ENCODE assay signal across 16 cellular contexts in the genomic region with DNA sequence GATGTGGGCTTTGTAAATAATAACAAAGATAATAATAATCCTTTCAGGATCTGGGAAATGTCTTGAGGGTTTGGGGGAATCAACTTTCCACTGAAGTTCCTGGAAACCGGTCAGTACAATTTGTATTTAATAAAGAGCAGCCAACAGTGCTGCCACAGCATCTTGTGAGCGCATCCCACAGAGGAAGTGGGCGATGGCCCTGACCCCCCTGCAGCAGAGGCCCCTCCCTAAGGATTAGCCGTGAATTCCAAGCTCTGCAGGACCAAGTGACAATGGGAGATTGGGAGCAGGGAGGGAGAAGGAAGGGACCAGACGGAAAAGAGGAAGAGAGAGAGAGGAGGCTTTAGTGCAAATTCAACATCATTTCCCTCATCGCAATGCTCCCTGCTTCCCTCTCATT.
DNase-seq lines count a peak whose midpoint lies in the region; ATAC-seq and TF ChIP-seq lines count a peak whose summit lies in the region.
"Had no signal": no experiment of that assay in that cellular context is flagged by ENCODE, and none has a peak within 500 bp of the region (broad histone marks: within the 10 kb centered on the region; RNA-seq: fewer than 3 reads in every experiment).

No MANE protein-coding gene starts in this region.

- peaks cover 0 to 78% (median 39%) of the 10 kb centered on the region in 9 donors for H3K4me1 ChIP-seq in heart right ventricle
- peaks cover 14% of the 10 kb centered on the region for H3K4me1 ChIP-seq in mucosa of descending colon (ENCODE audit: low read depth)
- peaks cover 0 to 70% (median 22%) of the 10 kb centered on the region in 4 donors for H3K4me1 ChIP-seq in tibial nerve

- intact Hi-C loops in heart right ventricle (cut with DNase I) (loop anchor here in 1 of 10 donors (5.0 kb wide), 1 partner anchor 372 kb away; a partner anchor contains a TSS), mucosa of descending colon (cut with DNase I, micrococcal nuclease) (no loop called here)

- H3K4me3 ChIP-seq in heart right ventricle (no peak overlapping the region), mucosa of descending colon (no peak overlapping the region), tibial nerve (no peak overlapping the region)
- H3K4me3 ChIP-seq: K562, Peyer's patch had no signal

- H3K9me3 ChIP-seq in heart right ventricle, result no peaks in the 10 kb centered on the region
- H3K9me3 ChIP-seq in mucosa of descending colon, result no peaks in the 10 kb centered on the region
- no peaks in the 10 kb centered on the region for H3K9me3 ChIP-seq in tibial nerve
- H3K9me3 ChIP-seq: Peyer's patch had no signal

- peak; percentile 29 for DNase-seq in NCI-H82 (lab: John Stamatoyannopoulos, UW)
- DNase-seq in NCI-H82 treated with DMSO at 0.1 percent for 48 hours (lab: John Stamatoyannopoulos, UW; ENCODE audit: unreplicated experiment), result no peak
- DNase-seq in heart right ventricle, result peak in 1 of 2 donors; percentile 20
- DNase-seq in mucosa of descending colon, result no peak
- DNase-seq in tibial nerve (ENCODE audit: low spot score in 2 of 2), result no peak
- no peak for DNase-seq in NCI-H2081 (lab: John Stamatoyannopoulos, UW)
- no peak for DNase-seq in GF-D8 (lab: John Stamatoyannopoulos, UW)
- DNase-seq in NK-92 (lab: John Stamatoyannopoulos, UW; ENCODE audit: unreplicated experiment), result no peak
- DNase-seq: EL, NCI-H1694, NCI-H774, SHP77 treated with DMSO at 0.1 percent for 48 hours had no signal

- WGBS in heart right ventricle, 2 donors, result 49 to 55% methylated on average over 5 to 6 of the region's 6 CpGs
- 44 to 48% methylated on average over 6 of the region's 6 CpGs for WGBS in tibial nerve, 2 donors

- TF ChIP-seq EP300 in tibial nerve (IDR thresholded peaks at IDR 0.05), result no peak

- TF ChIP-seq CTCF in heart right ventricle (IDR thresholded peaks at IDR 0.05) (no peak), mucosa of descending colon (IDR thresholded peaks at IDR 0.05) (no peak), tibial nerve (IDR thresholded peaks at IDR 0.05) (no peak)

- ATAC-seq in heart right ventricle (peak in 4 of 8 donors; percentile 14 to 48 (median 34)), mucosa of descending colon (peak; percentile 7)
- ATAC-seq: HCT116, K562 had no signal

- H3K27me3 ChIP-seq in heart right ventricle (no peaks in the 10 kb centered on the region), tibial nerve (no peaks in the 10 kb centered on the region)
- H3K27me3 ChIP-seq: Peyer's patch had no signal

- H3K27ac ChIP-seq in heart right ventricle, result peak overlapping the region in 6 of 10 donors; percentile 31 to 77 (median 45)
- H3K27ac ChIP-seq in tibial nerve, result peak overlapping the region; percentile 31 to 89 (median 68)
- H3K27ac ChIP-seq: HL-60 had no signal

- H3K36me3 ChIP-seq in heart right ventricle, result no peaks in the 10 kb centered on the region
- no peaks in the 10 kb centered on the region for H3K36me3 ChIP-seq in mucosa of descending colon (ENCODE audit: low read depth)
- no peaks in the 10 kb centered on the region for H3K36me3 ChIP-seq in tibial nerve
- H3K36me3 ChIP-seq: Peyer's patch had no signal

- TF ChIP-seq POLR2A in tibial nerve (IDR thresholded peaks at IDR 0.05), result no peak
